ENCODE assay signal across 9 cellular contexts in the genomic region with DNA sequence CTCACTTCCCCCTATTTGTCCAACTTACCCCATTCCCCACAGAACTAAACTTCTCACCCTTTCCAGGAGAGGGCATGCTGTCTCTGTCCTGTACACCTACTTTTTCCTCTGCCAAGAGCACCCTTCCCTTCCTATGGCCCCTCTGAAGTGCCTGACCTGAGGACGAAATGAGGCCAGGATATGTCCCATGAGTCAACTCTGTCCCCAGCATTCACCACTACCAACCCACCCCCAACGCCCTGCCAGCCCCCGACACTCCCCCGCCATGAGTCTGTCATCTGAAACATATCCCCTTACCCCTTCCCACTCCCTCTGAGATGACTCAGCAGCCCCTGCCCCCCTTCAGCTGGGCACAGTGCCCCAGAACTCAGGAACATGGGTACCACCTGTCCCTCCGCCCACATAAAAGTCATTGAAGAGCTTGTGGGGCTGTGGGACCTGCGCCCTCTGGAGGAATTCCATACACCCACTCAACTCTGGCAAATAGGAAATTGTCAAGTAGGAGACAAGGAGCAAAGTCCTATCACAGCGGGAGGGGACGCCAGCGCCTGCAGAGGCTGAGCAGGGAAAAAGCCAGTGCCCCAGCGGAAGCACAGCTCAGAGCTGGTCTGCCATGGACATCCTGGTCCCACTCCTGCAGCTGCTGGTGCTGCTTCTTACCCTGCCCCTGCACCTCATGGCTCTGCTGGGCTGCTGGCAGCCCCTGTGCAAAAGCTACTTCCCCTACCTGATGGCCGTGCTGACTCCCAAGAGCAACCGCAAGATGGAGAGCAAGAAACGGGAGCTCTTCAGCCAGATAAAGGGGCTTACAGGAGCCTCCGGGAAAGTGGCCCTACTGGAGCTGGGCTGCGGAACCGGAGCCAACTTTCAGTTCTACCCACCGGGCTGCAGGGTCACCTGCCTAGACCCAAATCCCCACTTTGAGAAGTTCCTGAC. TPM values are rescaled to one million over a fixed set of nuclear protein-coding genes. Genes with fewer than 3 reads are reported as not detected.
A peak's percentile ranks its signal among the peaks of the same experiment; 100 is the strongest.
DNase-seq lines count a peak whose midpoint lies in the region; ATAC-seq, FAIRE-seq and TF ChIP-seq lines count a peak whose summit lies in the region.
"Had no signal": no experiment of that assay in that cellular context is flagged by ENCODE, and none has a peak within 500 bp of the region (broad histone marks: within the 10 kb centered on the region; RNA-seq: fewer than 3 reads in every experiment).

No MANE protein-coding gene starts in this region.

- peak overlapping the region; percentile 89 for H3K4me2 ChIP-seq in PC-3 (ENCODE audit: low read length)
- no peak overlapping the region for H3K4me2 ChIP-seq in endothelial cell of umbilical vein (ENCODE audit: insufficient read depth, low read length)

- H3F3A ChIP-seq in PC-3 (ENCODE audit: low read length, unreplicated experiment), result no peaks in the 10 kb centered on the region

- H3K27me3 ChIP-seq in BJ (ENCODE audit: control insufficient read depth, insufficient read depth, low read length), result no peaks in the 10 kb centered on the region; the same call in 1 of the 2 replicates
- no peaks in the 10 kb centered on the region for H3K27me3 ChIP-seq in PC-3 (ENCODE audit: low read length)
- H3K27me3 ChIP-seq in endothelial cell of umbilical vein (ENCODE audit: control insufficient read depth in 2 of 2, insufficient read depth in 2 of 2, low read length in 2 of 2), result peaks cover 0 to 5% of the 10 kb centered on the region in 2 experiments

- H3K4me3 ChIP-seq in BJ (ENCODE audit: low read depth, low read length), result no peak overlapping the region
- H3K4me3 ChIP-seq in PC-3 (ENCODE audit: low read length), result peak overlapping the region; percentile 74
- no peak overlapping the region for H3K4me3 ChIP-seq in endothelial cell of umbilical vein (replicated peaks in 1 of 3; ENCODE audit: insufficient read depth in 1 of 3, low read depth in 1 of 3, low read length in 3 of 3)
- H3K4me3 ChIP-seq in mucosa of descending colon, result no peak overlapping the region
- H3K4me3 ChIP-seq: SJSA1 had no signal

- DNase-seq in BJ (ENCODE audit: low read depth), result no peak
- DNase-seq in H4 (ENCODE audit: low spot score), result peak; percentile 90
- peak; percentile 92 for DNase-seq in PC-3
- peak; percentile 44 for DNase-seq in endothelial cell of umbilical vein (ENCODE audit: low read depth, low spot score)
- peak; percentile 87 to 88 (median 87) for DNase-seq in mucosa of descending colon
- DNase-seq in DMS153 treated with DMSO at 0.1 percent for 48 hours (lab: John Stamatoyannopoulos, UW; ENCODE audit: unreplicated experiment), result no peak

- CTCF ChIA-PET in BJ (lab: Yijun Ruan, JAX), result interaction anchor here (0.8 to 2.8 kb wide), 14 partner anchors 11 to 276 kb away, joined by 3 to 24 read pairs (median 4); a partner anchor contains a TSS
- CTCF ChIA-PET in PC-3 (lab: Charles Lee), result interaction anchor here (0.6 to 1.4 kb wide), 10 partner anchors 20 to 1495 kb away, joined by 3 to 50 read pairs (median 6); a partner anchor contains a TSS
- CTCF ChIA-PET in endothelial cell of umbilical vein (lab: Charles Lee), result interaction anchor here (0.7 to 2.6 kb wide), 10 partner anchors 15 to 57 kb away, joined by 3 to 10 read pairs (median 4); a partner anchor contains a TSS

- H3K9me3 ChIP-seq in PC-3 (ENCODE audit: low read length), result no peaks in the 10 kb centered on the region
- H3K9me3 ChIP-seq in endothelial cell of umbilical vein (replicated peaks; ENCODE audit: control insufficient read depth, insufficient read depth, low read length), result no peaks in the 10 kb centered on the region
- H3K9me3 ChIP-seq in mucosa of descending colon, result no peaks in the 10 kb centered on the region
- H3K9me3 ChIP-seq: SJSA1 had no signal

- no peak for TF ChIP-seq POLR2A in endothelial cell of umbilical vein (IDR thresholded peaks at IDR 0.05; ENCODE audit: low read depth, low read length)

- H3K27ac ChIP-seq in PC-3 (ENCODE audit: low read length) (peak overlapping the region; percentile 12), endothelial cell of umbilical vein (ENCODE audit: insufficient read depth, low read depth, low read length) (no peak overlapping the region)
- H3K27ac ChIP-seq: SJSA1 had no signal

- H3K9ac ChIP-seq in PC-3 (ENCODE audit: low read length) (peak overlapping the region; percentile 45), endothelial cell of umbilical vein (replicated peaks; ENCODE audit: extremely low read depth, insufficient read depth, low read length) (no peak overlapping the region)

- no peaks in the 10 kb centered on the region for H3K36me3 ChIP-seq in BJ (ENCODE audit: control insufficient read depth, insufficient read depth, low read length)
- no peaks in the 10 kb centered on the region for H3K36me3 ChIP-seq in PC-3 (ENCODE audit: low read depth, low read length)
- H3K36me3 ChIP-seq in endothelial cell of umbilical vein (ENCODE audit: control insufficient read depth in 2 of 2, extremely low read depth in 1 of 2, insufficient read depth in 2 of 2, low read length in 2 of 2), result no peaks in the 10 kb centered on the region
- no peaks in the 10 kb centered on the region for H3K36me3 ChIP-seq in mucosa of descending colon (ENCODE audit: low read depth)
- H3K36me3 ChIP-seq: SJSA1 had no signal

- no peaks in the 10 kb centered on the region for H3K9me2 ChIP-seq in PC-3 (replicated peaks; ENCODE audit: low read length)

- POLR2A ChIA-PET in BJ (lab: Charles Lee) (no interaction called here), PC-3 (lab: Charles Lee; ENCODE audit: unreplicated experiment) (interaction anchor here (0.6 to 0.9 kb wide), 4 partner anchors 38 to 48 kb away, joined by 3 to 4 read pairs (median 3); a partner anchor contains a TSS), endothelial cell of umbilical vein (lab: Charles Lee) (no interaction called here)

- H4K20me1 ChIP-seq in PC-3 (ENCODE audit: low read length) (no peaks in the 10 kb centered on the region), endothelial cell of umbilical vein (replicated peaks; ENCODE audit: control insufficient read depth, extremely low read depth, insufficient read depth, low read length) (no peaks in the 10 kb centered on the region)

- intact Hi-C loops in PC-3 (cut with micrococcal nuclease) (loop anchor here (1.0 kb wide), 4 partner anchors 27 to 56 kb away; no protein-coding TSS in a partner anchor), endothelial cell of umbilical vein (cut with micrococcal nuclease) (loop anchor here (1.0 kb wide), 1 partner anchor 56 kb away; no protein-coding TSS in a partner anchor), mucosa of descending colon (cut with DNase I, micrococcal nuclease) (no loop called here)

- TF ChIP-seq CTCF in BJ (IDR thresholded peaks at IDR 0.05; ENCODE audit: insufficient read depth, low read depth, low read length), result peak; percentile 48
- peak; percentile 80 for TF ChIP-seq CTCF in PC-3 (conservative IDR thresholded peaks at IDR 0.05; ENCODE audit: low read depth, low read length)
- TF ChIP-seq CTCF in endothelial cell of umbilical vein (IDR thresholded peaks at IDR 0.05; ENCODE audit: extremely low read depth in 1 of 2, insufficient read depth in 1 of 2, low read depth in 1 of 2, low read length in 2 of 2), result peak; percentile 14 to 43
- peak; percentile 30 for TF ChIP-seq CTCF in mucosa of descending colon (IDR thresholded peaks at IDR 0.05)

- H3K4me1 ChIP-seq in PC-3 (ENCODE audit: insufficient read depth, low read length) (0 out of 2 replicates have a peak, but pooled peaks cover 12% of the 10 kb centered on the region), endothelial cell of umbilical vein (ENCODE audit: control insufficient read depth, extremely low read depth, insufficient read depth, low read length) (no peaks in the 10 kb centered on the region), mucosa of descending colon (ENCODE audit: low read depth) (peaks cover 5% of the 10 kb centered on the region)
- H3K4me1 ChIP-seq: SJSA1 had no signal

- H3K9me1 ChIP-seq in endothelial cell of umbilical vein (replicated peaks; ENCODE audit: control insufficient read depth, extremely low read depth, insufficient read depth, low read length), result no peaks in the 10 kb centered on the region

- ATAC-seq in PC-3 (peak; percentile 91), mucosa of descending colon (peak; percentile 94), GM21825 (IDR thresholded peaks at IDR 0.05; ENCODE audit: unreplicated experiment) (no peak), GM21447 (IDR thresholded peaks at IDR 0.05; ENCODE audit: unreplicated experiment) (no peak)

- BruUV-seq in PC-3 (replicated peaks; lab: Mats Ljungman, UMichigan) (TSS peak; percentile 71), endothelial cell of umbilical vein (replicated peaks; lab: Mats Ljungman, UMichigan) (no TSS peak)

- H2AFZ ChIP-seq in PC-3 (ENCODE audit: low read length), result peak overlapping the region; percentile 91
- peak overlapping the region; percentile 23 for H2AFZ ChIP-seq in endothelial cell of umbilical vein (ENCODE audit: low read depth, low read length)

- H3K79me2 ChIP-seq in PC-3 (ENCODE audit: low read length) (no peaks in the 10 kb centered on the region; the same call in 1 of the 2 replicates), endothelial cell of umbilical vein (ENCODE audit: control insufficient read depth, insufficient read depth, low read length) (no peaks in the 10 kb centered on the region)

- dilution Hi-C loops in endothelial cell of umbilical vein (cut with MboI; ENCODE audit: extremely low pct_ligation_motif_present, low sequenced_read_pairs), result no loop called here

- FAIRE-seq in endothelial cell of umbilical vein (lab: Jason Lieb, UNC), result peak; percentile 67

RNA-seq across cellular contexts. Expression of a gene that starts 26.3 kb away (rescaled TPM):
- polyA plus RNA-seq in BJ (2011; rRNA removed) (9.4 and 11.6 TPM in 2 replicates), endothelial cell of umbilical vein (0.41 and 0.67 TPM in 2 replicates)
- 4.7 and 7.8 TPM in 2 replicates for polyA minus RNA-seq in BJ (2011; rRNA and poly(A)+ RNA removed)
- total RNA-seq in H4 (2014; rRNA removed; shearing (Covaris generic)), result 0.88 and 1.2 TPM in 2 replicates
- total RNA-seq in PC-3 (2014; rRNA removed) (4.4 and 9.7 TPM in 2 replicates), endothelial cell of umbilical vein (0.84 and 1.0 TPM in 2 replicates), mucosa of descending colon (100 to 1,000 TPM in 1 of 3 donors, 10 to 100 TPM in 2; 16.5 to 449 (median 46.0) TPM)
- polyA plus RNA-seq in endothelial cell of umbilical vein (2011; cell fraction: cytosol; rRNA removed), result 0.21 and 0.28 TPM in 2 replicates
- polyA plus RNA-seq in endothelial cell of umbilical vein (2011; cell fraction: nucleus; rRNA removed), result 4.0 and 5.0 TPM in 2 replicates
- 0.15 and 0.20 TPM in 2 replicates for polyA plus RNA-seq in endothelial cell of umbilical vein (2012)
- 0.70 and 2.0 TPM in 2 replicates for polyA minus RNA-seq in endothelial cell of umbilical vein
- not detected for polyA minus RNA-seq in endothelial cell of umbilical vein (2011; cell fraction: cytosol; rRNA and poly(A)+ RNA removed)
- 0.82 and 1.2 TPM in 2 replicates for polyA minus RNA-seq in endothelial cell of umbilical vein (2011; cell fraction: nucleus; rRNA and poly(A)+ RNA removed)

RNA-seq across cellular contexts. Expression of a gene that starts 34.4 kb away (rescaled TPM):
- polyA plus RNA-seq in BJ (2011; rRNA removed) (147 and 172 TPM in 2 replicates), endothelial cell of umbilical vein (192 and 197 TPM in 2 replicates)
- polyA minus RNA-seq in BJ (2011; rRNA and poly(A)+ RNA removed), result 31.2 and 41.8 TPM in 2 replicates
- total RNA-seq in H4 (2014; rRNA removed; shearing (Covaris generic)), result 116 and 160 TPM in 2 replicates
- total RNA-seq in PC-3 (2014; rRNA removed) (63.5 and 90.8 TPM in 2 replicates), endothelial cell of umbilical vein (84.1 and 85.6 TPM in 2 replicates), mucosa of descending colon (100 to 1,000 TPM; 201 to 285 (median 241) TPM)
- polyA plus RNA-seq in endothelial cell of umbilical vein (2011; cell fraction: cytosol; rRNA removed), result 217 and 240 TPM in 2 replicates
- 62.4 and 64.8 TPM in 2 replicates for polyA plus RNA-seq in endothelial cell of umbilical vein (2011; cell fraction: nucleus; rRNA removed)
- 96.7 and 111 TPM in 2 replicates for polyA plus RNA-seq in endothelial cell of umbilical vein (2012)
- 37.9 and 73.5 TPM in 2 replicates for polyA minus RNA-seq in endothelial cell of umbilical vein
- polyA minus RNA-seq in endothelial cell of umbilical vein (2011; cell fraction: cytosol; rRNA and poly(A)+ RNA removed), result 45.3 TPM
- polyA minus RNA-seq in endothelial cell of umbilical vein (2011; cell fraction: nucleus; rRNA and poly(A)+ RNA removed), result 10.3 and 10.6 TPM in 2 replicates

RNA-seq across cellular contexts. Expression of a gene that starts 38.8 kb away (rescaled TPM):
- 4.5 and 6.2 TPM in 2 replicates for polyA plus RNA-seq in BJ (2011; rRNA removed)
- polyA minus RNA-seq in BJ (2011; rRNA and poly(A)+ RNA removed), result 2.4 and 2.8 TPM in 2 replicates
- total RNA-seq in H4 (2014; rRNA removed; shearing (Covaris generic)), result 0.49 and 0.81 TPM in 2 replicates
- 4.6 and 5.1 TPM in 2 replicates for total RNA-seq in PC-3 (2014; rRNA removed)
- total RNA-seq in endothelial cell of umbilical vein, result 2.7 and 6.1 TPM in 2 replicates
- polyA plus RNA-seq in endothelial cell of umbilical vein, result 3.5 and 3.7 TPM in 2 replicates
- 1.1 and 1.7 TPM in 2 replicates for polyA plus RNA-seq in endothelial cell of umbilical vein (2011; cell fraction: cytosol; rRNA removed)
- polyA plus RNA-seq in endothelial cell of umbilical vein (2011; cell fraction: nucleus; rRNA removed), result 23.5 and 25.0 TPM in 2 replicates
- polyA plus RNA-seq in endothelial cell of umbilical vein (2012), result 1.0 and 1.1 TPM in 2 replicates
- polyA minus RNA-seq in endothelial cell of umbilical vein, result 3.8 and 5.9 TPM in 2 replicates
- polyA minus RNA-seq in endothelial cell of umbilical vein (2011; cell fraction: cytosol; rRNA and poly(A)+ RNA removed), result not detected
- polyA minus RNA-seq in endothelial cell of umbilical vein (2011; cell fraction: nucleus; rRNA and poly(A)+ RNA removed), result 7.7 and 8.9 TPM in 2 replicates
- 10 to 100 TPM; 21.5 to 48.1 (median 35.8) TPM for total RNA-seq in mucosa of descending colon

RNA-seq across cellular contexts. Expression of a gene that starts 44.7 kb away (rescaled TPM):
- polyA plus RNA-seq in BJ (2011; rRNA removed) (not detected in 2 replicates), endothelial cell of umbilical vein (not detected in 2 replicates)
- polyA minus RNA-seq in BJ (2011; rRNA and poly(A)+ RNA removed), result not detected in 2 replicates
- total RNA-seq in H4 (2014; rRNA removed; shearing (Covaris generic)), result not detected in 2 replicates
- total RNA-seq in PC-3 (2014; rRNA removed) (not detected in 2 replicates), endothelial cell of umbilical vein (not detected in 2 replicates), mucosa of descending colon (not detected)
- polyA plus RNA-seq in endothelial cell of umbilical vein (2011; cell fraction: cytosol; rRNA removed), result not detected in 2 replicates
- not detected in 2 replicates for polyA plus RNA-seq in endothelial cell of umbilical vein (2011; cell fraction: nucleus; rRNA removed)
- polyA plus RNA-seq in endothelial cell of umbilical vein (2012), result not detected in 2 replicates
- polyA minus RNA-seq in endothelial cell of umbilical vein, result not detected in 2 replicates
- not detected for polyA minus RNA-seq in endothelial cell of umbilical vein (2011; cell fraction: cytosol; rRNA and poly(A)+ RNA removed)
- not detected in 2 replicates for polyA minus RNA-seq in endothelial cell of umbilical vein (2011; cell fraction: nucleus; rRNA and poly(A)+ RNA removed)
- total RNA-seq: SJSA1 had no signal

RNA-seq across cellular contexts. Expression of a gene that starts 47.4 kb away (rescaled TPM):
- 974 and 1,937 TPM in 2 replicates for polyA plus RNA-seq in BJ (2011; rRNA removed)
- polyA minus RNA-seq in BJ (2011; rRNA and poly(A)+ RNA removed), result 454 and 644 TPM in 2 replicates
- 1,118 and 1,197 TPM in 2 replicates for total RNA-seq in H4 (2014; rRNA removed; shearing (Covaris generic))
- 784 and 869 TPM in 2 replicates for total RNA-seq in PC-3 (2014; rRNA removed)
- 1,054 and 1,063 TPM in 2 replicates for total RNA-seq in endothelial cell of umbilical vein
- polyA plus RNA-seq in endothelial cell of umbilical vein, result 1,429 and 1,536 TPM in 2 replicates
- 1,126 and 1,307 TPM in 2 replicates for polyA plus RNA-seq in endothelial cell of umbilical vein (2011; cell fraction: cytosol; rRNA removed)
- 455 and 538 TPM in 2 replicates for polyA plus RNA-seq in endothelial cell of umbilical vein (2011; cell fraction: nucleus; rRNA removed)
- 1,051 and 1,290 TPM in 2 replicates for polyA plus RNA-seq in endothelial cell of umbilical vein (2012)
- 582 and 611 TPM in 2 replicates for polyA minus RNA-seq in endothelial cell of umbilical vein
- polyA minus RNA-seq in endothelial cell of umbilical vein (2011; cell fraction: cytosol; rRNA and poly(A)+ RNA removed), result 121 TPM
- polyA minus RNA-seq in endothelial cell of umbilical vein (2011; cell fraction: nucleus; rRNA and poly(A)+ RNA removed), result 62.3 and 71.7 TPM in 2 replicates
- total RNA-seq in mucosa of descending colon, result 1,000 to 10,000 TPM in 2 of 3 donors, 100 to 1,000 TPM in 1; 992 to 1,177 (median 1,016) TPM

Comparison
In these comparisons a context has a peak if more than half of its experiments do, and no peak if none do; other contexts are left out.
1. DNase-seq: peak in H4 (single experiment), PC-3 (single experiment), endothelial cell of umbilical vein (single experiment) and mucosa of descending colon (3 of 3); none in BJ (single experiment) and DMS153 treated with DMSO at 0.1 percent for 48 hours (single experiment).
2. CTCF ChIP-seq: peak in every context shown above with its lines; median percentile 80 in PC-3; 48 in BJ; 30 in mucosa of descending colon; 28 in endothelial cell of umbilical vein.
3. ATAC-seq: peak in PC-3 (single experiment) and mucosa of descending colon (single experiment); none in GM21825 (single experiment) and GM21447 (single experiment).
4. intact Hi-C loops: an anchor here in PC-3 (1.0 kb wide) and endothelial cell of umbilical vein (1.0 kb wide); none called in mucosa of descending colon.